Comparison of ENCODE assay signal across 8 cellular contexts in the genomic region with DNA sequence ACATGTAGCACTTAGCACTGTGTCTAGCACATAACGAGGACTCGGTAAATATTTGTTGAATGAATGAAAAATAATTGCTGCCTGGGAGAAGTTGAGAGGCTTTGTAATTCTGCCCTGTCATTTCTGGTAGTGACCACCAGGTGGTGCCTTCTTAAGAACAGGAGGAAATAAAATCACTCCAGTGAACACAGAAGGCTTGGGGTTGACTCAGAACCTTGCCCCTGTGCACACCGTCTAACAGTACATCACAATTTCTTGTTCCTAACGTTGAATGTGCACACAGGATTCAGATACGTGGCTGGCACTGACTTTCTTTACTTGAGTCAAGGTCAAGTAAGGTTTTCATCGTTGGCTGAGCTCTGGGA.
DNase-seq lines count a peak whose midpoint lies in the region; ATAC-seq and TF ChIP-seq lines count a peak whose summit lies in the region.

No MANE protein-coding gene starts in this region.

- no peaks in the 10 kb centered on the region for H3K9me3 ChIP-seq in heart left ventricle
- H3K9me3 ChIP-seq in ovary = no peaks in the 10 kb centered on the region

- TF ChIP-seq POLR2A in heart left ventricle (IDR thresholded peaks at IDR 0.05) = no peak
- no peak for TF ChIP-seq POLR2A in ovary (IDR thresholded peaks at IDR 0.05)

- ATAC-seq in heart left ventricle = peak in 3 of 4 donors; percentile 58 to 63 (median 61)

- TF ChIP-seq CTCF in heart left ventricle (IDR thresholded peaks at IDR 0.05) (peak; percentile 45 to 72 (median 62)), ovary (IDR thresholded peaks at IDR 0.05) (no peak)

- no peak overlapping the region for H3K4me3 ChIP-seq in heart left ventricle
- no peak overlapping the region for H3K4me3 ChIP-seq in ovary

- WGBS in heart left ventricle, 4 donors = 15 to 36% (median 25%) methylated on average over 4 to 6 of the region's 6 CpGs
- WGBS in ovary, 3 donors = 28 to 37% (median 30%) methylated on average over 4 to 6 of the region's 6 CpGs

- TF ChIP-seq EP300 in ovary (IDR thresholded peaks at IDR 0.05) = no peak

- DNase-seq in activated effector memory CD4-positive, alpha-beta T cell treated with anti-CD3 and anti-CD28 coated beads, Interleukin-2, amount 50 U/mL, for 16 hours = peak; percentile 69
- DNase-seq in activated effector memory CD4-positive, alpha-beta T cell treated with Interleukin-2 at 50 U/mL for 16 hours = no peak
- DNase-seq in NCI-H69 (lab: John Stamatoyannopoulos, UW) = peak; percentile 51
- peak; percentile 17 for DNase-seq in activated CD8-positive, alpha-beta memory T cell treated with anti-CD3 and anti-CD28 coated beads, Interleukin-2, amount 50 U/mL, for 24 hours (ENCODE audit: extremely low read depth)
- DNase-seq in heart left ventricle = peak in 2 of 5 donors; percentile 19 to 20
- DNase-seq in stimulated activated CD4-positive, alpha-beta T cell treated with anti-CD3 and anti-CD28 coated beads, Interleukin-12 subunit alpha, Interleukin-12 subunit beta, amount 100 ng/mL, for 48 hours (ENCODE audit: low read depth in 2 of 3, low spot score in 1 of 3) = peak in 2 of 3 donors; percentile 22 to 26
- no peak for DNase-seq in ovary
- DNase-seq in GF-D8 (lab: John Stamatoyannopoulos, UW) = no peak

- intact Hi-C loops in heart left ventricle (cut with DNase I) = loop anchor here (1.0 to 10.0 kb wide), 7 partner anchors 89 to 393 kb away; partner anchors contain the start of gene RGS6 (in 2 of the 10)
- intact Hi-C loops in ovary (cut with DNase I) = no loop called here

- no peaks in the 10 kb centered on the region for H3K36me3 ChIP-seq in heart left ventricle
- H3K36me3 ChIP-seq in ovary = no peaks in the 10 kb centered on the region

- H3K27ac ChIP-seq in heart left ventricle = peak overlapping the region in 1 of 12 donors; percentile 37
- no peak overlapping the region for H3K27ac ChIP-seq in ovary

- peaks cover 0 to 24% (median 13%) of the 10 kb centered on the region in 12 donors for H3K4me1 ChIP-seq in heart left ventricle
- H3K4me1 ChIP-seq in ovary (ENCODE audit: insufficient read depth) = no peaks in the 10 kb centered on the region

- H3K27me3 ChIP-seq in heart left ventricle (no peaks in the 10 kb centered on the region), ovary (no peaks in the 10 kb centered on the region)

Comparison
In these comparisons a context has a peak if more than half of its experiments do, and no peak if none do; other contexts are left out.
1. DNase-seq: peak in activated effector memory CD4-positive, alpha-beta T cell treated with anti-CD3 and anti-CD28 coated beads, Interleukin-2, amount 50 U/mL, for 16 hours (single experiment), NCI-H69 (single experiment), activated CD8-positive, alpha-beta memory T cell treated with anti-CD3 and anti-CD28 coated beads, Interleukin-2, amount 50 U/mL, for 24 hours (single experiment) and stimulated activated CD4-positive, alpha-beta T cell treated with anti-CD3 and anti-CD28 coated beads, Interleukin-12 subunit alpha, Interleukin-12 subunit beta, amount 100 ng/mL, for 48 hours (2 of 3); none in activated effector memory CD4-positive, alpha-beta T cell treated with Interleukin-2 at 50 U/mL for 16 hours (single experiment), ovary (0 of 5) and GF-D8 (single experiment).
2. CTCF ChIP-seq: peak in heart left ventricle (12 of 12); none in ovary (0 of 3).
3. intact Hi-C loops: an anchor here in heart left ventricle (1.0 to 10.0 kb wide); none called in ovary.